Comparison of ENCODE assay signal across 31 cellular contexts in genomic region chr9:83662933-83663332, GRCh38.
"Had no signal": no experiment of that assay in that cellular context is flagged by ENCODE, and none has a peak within 500 bp of the region (broad histone marks: within the 10 kb centered on the region; RNA-seq: fewer than 3 reads in every experiment).

No MANE protein-coding gene starts in this region.

- H3K27me3 Mint-ChIP-seq: activated B cell treated with CpG ODN at 0.5 μM for 24 hours; activated CD8-positive, alpha-beta T cell treated with anti-CD3 and anti-CD28 coated beads for 36 hours; activated naive CD8-positive, alpha-beta T cell; activated naive CD8-positive, alpha-beta T cell treated with anti-CD3 and anti-CD28 coated beads, Interleukin-2, amount 50 U/mL, for 24 hours; activated T-helper 17 cell treated with anti-CD3 and anti-CD28 coated beads, Interleukin-2, amount 50 U/mL, for 72 hours; brain had no signal

- H3K4me3 Mint-ChIP-seq: activated B cell treated with CpG ODN at 0.5 μM for 24 hours; activated CD8-positive, alpha-beta T cell treated with anti-CD3 and anti-CD28 coated beads for 36 hours; activated naive CD8-positive, alpha-beta T cell; activated naive CD8-positive, alpha-beta T cell treated with anti-CD3 and anti-CD28 coated beads, Interleukin-2, amount 50 U/mL, for 24 hours; activated T-helper 17 cell treated with anti-CD3 and anti-CD28 coated beads, Interleukin-2, amount 50 U/mL, for 72 hours; brain had no signal

- ATAC-seq: activated CD8-positive, alpha-beta T cell treated with anti-CD3 and anti-CD28 coated beads for 36 hours; activated naive CD8-positive, alpha-beta T cell treated with anti-CD3 and anti-CD28 coated beads, Interleukin-2, amount 50 U/mL, for 24 hours; activated T-helper 17 cell treated with anti-CD3 and anti-CD28 coated beads, Interleukin-2, amount 50 U/mL, for 72 hours; Right ventricle myocardium inferior; SK-N-SH treated with all-trans-retinoic acid at 6 μM for 48 hours had no signal

- H3K4me1 Mint-ChIP-seq: activated T-helper 17 cell treated with anti-CD3 and anti-CD28 coated beads, Interleukin-2, amount 50 U/mL, for 72 hours; brain had no signal

- H3K27ac Mint-ChIP-seq: activated B cell treated with CpG ODN at 0.5 μM for 24 hours; activated CD8-positive, alpha-beta T cell treated with anti-CD3 and anti-CD28 coated beads for 36 hours; activated naive CD8-positive, alpha-beta T cell; activated naive CD8-positive, alpha-beta T cell treated with anti-CD3 and anti-CD28 coated beads, Interleukin-2, amount 50 U/mL, for 24 hours; activated T-helper 17 cell treated with anti-CD3 and anti-CD28 coated beads, Interleukin-2, amount 50 U/mL, for 72 hours had no signal

- H3K9me3 Mint-ChIP-seq: activated B cell treated with CpG ODN at 0.5 μM for 24 hours; activated CD8-positive, alpha-beta T cell treated with anti-CD3 and anti-CD28 coated beads for 36 hours; activated naive CD8-positive, alpha-beta T cell treated with anti-CD3 and anti-CD28 coated beads, Interleukin-2, amount 50 U/mL, for 24 hours; activated T-helper 17 cell treated with anti-CD3 and anti-CD28 coated beads, Interleukin-2, amount 50 U/mL, for 72 hours; brain had no signal

- DNase-seq: activated B cell treated with CpG ODN at 0.5 μM for 24 hours; activated CD4-positive, alpha-beta T cell treated with anti-CD3 and anti-CD28 coated beads for 4 hours; activated CD4-positive, alpha-beta T cell treated with anti-CD3 and anti-CD28 coated beads, Interleukin-2, amount 50 U/mL, for 4 hours; activated CD4-positive, CD25-positive, alpha-beta regulatory T cell treated with anti-CD3 and anti-CD28 coated beads, Interleukin-2, amount 50 U/mL, for 72 hours; activated CD8-positive, alpha-beta T cell treated with anti-CD3 and anti-CD28 coated beads for 36 hours; activated effector memory CD4-positive, alpha-beta T cell treated with anti-CD3 and anti-CD28 coated beads, Interleukin-2, amount 50 U/mL, for 16 hours; activated naive CD4-positive, alpha-beta T cell treated with Interleukin-2 at 50 U/mL for 16 hours; activated naive CD8-positive, alpha-beta T cell treated with anti-CD3 and anti-CD28 coated beads, Interleukin-2, amount 50 U/mL, for 24 hours; activated T-cell treated with anti-CD3 and anti-CD28 coated beads, Interleukin-2, amount 50 U/mL, for 48 hours; anterior cingulate cortex; caudate nucleus; MM.1S; MV-4-11; NCI-H1092; NCI-H1436 treated with DMSO at 0.1 percent for 48 hours; NCI-H1694 treated with DMSO at 0.1 percent for 48 hours; NCI-H2029; NCI-H2107; NCI-H2171; NCI-H510A; NCI-H526; NCI-H748 treated with DMSO at 0.1 percent for 48 hours; NK-92 treated with Interleukin-12 subunit alpha and Interleukin-12 subunit beta, amount 100 ng/mL, for 24 hours; PC-9; SIG-M5; T-helper 9 cell had no signal
